In the genomic region with DNA sequence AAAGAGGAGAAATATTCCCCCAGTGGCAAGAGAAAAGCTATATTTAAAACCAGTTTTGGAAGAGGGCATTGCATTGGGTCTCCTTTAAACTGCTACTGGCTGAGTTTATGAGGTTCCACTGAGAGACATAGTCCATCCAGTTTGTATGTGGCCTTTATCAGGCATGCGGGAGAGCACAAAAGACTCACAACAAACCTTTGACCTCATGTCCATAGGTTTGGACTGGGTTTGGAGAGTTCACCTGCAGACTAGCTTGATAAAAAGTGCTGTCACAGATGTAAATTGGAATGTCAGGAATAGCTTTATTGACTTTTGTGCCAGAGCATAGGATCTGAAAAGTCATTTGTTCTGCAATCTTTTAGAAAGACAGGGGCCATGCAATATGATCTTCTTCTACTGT, we compare ENCODE assay signal across 1 cellular context.
TF ChIP-seq lines count a peak whose summit lies in the region.

No MANE protein-coding gene starts in this region.

TF ChIP-seq in HepG2, 621 proteins besides CTCF, POLR2A, EP300 and RAD21 (continued from another document and continues in another):
- TF ChIP-seq, protein P1, sequence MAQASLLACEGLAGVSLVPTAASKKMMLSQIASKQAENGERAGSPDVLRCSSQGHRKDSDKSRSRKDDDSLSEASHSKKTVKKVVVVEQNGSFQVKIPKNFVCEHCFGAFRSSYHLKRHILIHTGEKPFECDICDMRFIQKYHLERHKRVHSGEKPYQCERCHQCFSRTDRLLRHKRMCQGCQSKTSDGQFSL (CRISPR knock-in tag; IDR thresholded peaks at IDR 0.05) = no peak
- TF ChIP-seq TGIF2 (CRISPR knock-in tag; IDR thresholded peaks at IDR 0.05) = 0 out of 2 replicates have a peak, but pooled peaks have one; percentile 28
- TF ChIP-seq, protein P2, sequence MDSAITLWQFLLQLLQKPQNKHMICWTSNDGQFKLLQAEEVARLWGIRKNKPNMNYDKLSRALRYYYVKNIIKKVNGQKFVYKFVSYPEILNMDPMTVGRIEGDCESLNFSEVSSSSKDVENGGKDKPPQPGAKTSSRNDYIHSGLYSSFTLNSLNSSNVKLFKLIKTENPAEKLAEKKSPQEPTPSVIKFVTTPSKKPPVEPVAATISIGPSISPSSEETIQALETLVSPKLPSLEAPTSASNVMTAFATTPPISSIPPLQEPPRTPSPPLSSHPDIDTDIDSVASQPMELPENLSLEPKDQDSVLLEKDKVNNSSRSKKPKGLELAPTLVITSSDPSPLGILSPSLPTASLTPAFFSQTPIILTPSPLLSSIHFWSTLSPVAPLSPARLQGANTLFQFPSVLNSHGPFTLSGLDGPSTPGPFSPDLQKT (CRISPR knock-in tag; IDR thresholded peaks at IDR 0.05; ENCODE audit: borderline replicate concordance) = no peak
- peak; percentile 90 for TF ChIP-seq ZNF644 (CRISPR knock-in tag; IDR thresholded peaks at IDR 0.05; ENCODE audit: low read depth)
- TF ChIP-seq, protein P3, sequence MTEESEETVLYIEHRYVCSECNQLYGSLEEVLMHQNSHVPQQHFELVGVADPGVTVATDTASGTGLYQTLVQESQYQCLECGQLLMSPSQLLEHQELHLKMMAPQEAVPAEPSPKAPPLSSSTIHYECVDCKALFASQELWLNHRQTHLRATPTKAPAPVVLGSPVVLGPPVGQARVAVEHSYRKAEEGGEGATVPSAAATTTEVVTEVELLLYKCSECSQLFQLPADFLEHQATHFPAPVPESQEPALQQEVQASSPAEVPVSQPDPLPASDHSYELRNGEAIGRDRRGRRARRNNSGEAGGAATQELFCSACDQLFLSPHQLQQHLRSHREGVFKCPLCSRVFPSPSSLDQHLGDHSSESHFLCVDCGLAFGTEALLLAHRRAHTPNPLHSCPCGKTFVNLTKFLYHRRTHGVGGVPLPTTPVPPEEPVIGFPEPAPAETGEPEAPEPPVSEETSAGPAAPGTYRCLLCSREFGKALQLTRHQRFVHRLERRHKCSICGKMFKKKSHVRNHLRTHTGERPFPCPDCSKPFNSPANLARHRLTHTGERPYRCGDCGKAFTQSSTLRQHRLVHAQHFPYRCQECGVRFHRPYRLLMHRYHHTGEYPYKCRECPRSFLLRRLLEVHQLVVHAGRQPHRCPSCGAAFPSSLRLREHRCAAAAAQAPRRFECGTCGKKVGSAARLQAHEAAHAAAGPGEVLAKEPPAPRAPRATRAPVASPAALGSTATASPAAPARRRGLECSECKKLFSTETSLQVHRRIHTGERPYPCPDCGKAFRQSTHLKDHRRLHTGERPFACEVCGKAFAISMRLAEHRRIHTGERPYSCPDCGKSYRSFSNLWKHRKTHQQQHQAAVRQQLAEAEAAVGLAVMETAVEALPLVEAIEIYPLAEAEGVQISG (CRISPR knock-in tag; IDR thresholded peaks at IDR 0.05) = no peak
- peak; percentile 96 for TF ChIP-seq NCOR1 (IDR thresholded peaks at IDR 0.05; ENCODE audit: borderline replicate concordance, low read length)
- no peak for TF ChIP-seq GABPB1 (CRISPR knock-in tag; IDR thresholded peaks at IDR 0.05)
- no peak for TF ChIP-seq TCF12 (IDR thresholded peaks at IDR 0.05)
- no peak for TF ChIP-seq TCF12 (CRISPR knock-in tag; IDR thresholded peaks at IDR 0.05)
- TF ChIP-seq NCOA2 (CRISPR knock-in tag; IDR thresholded peaks at IDR 0.05) = peak; percentile 67
- TF ChIP-seq IRX3 (CRISPR knock-in tag; IDR thresholded peaks at IDR 0.05; ENCODE audit: borderline replicate concordance, low read depth) = no peak
- TF ChIP-seq, protein P4, sequence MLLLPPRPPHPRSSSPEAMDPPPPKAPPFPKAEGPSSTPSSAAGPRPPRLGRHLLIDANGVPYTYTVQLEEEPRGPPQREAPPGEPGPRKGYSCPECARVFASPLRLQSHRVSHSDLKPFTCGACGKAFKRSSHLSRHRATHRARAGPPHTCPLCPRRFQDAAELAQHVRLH (CRISPR knock-in tag; IDR thresholded peaks at IDR 0.05; ENCODE audit: borderline replicate concordance, low read depth) = 0 out of 2 replicates have a peak, but pooled peaks have one; percentile 60
- TF ChIP-seq SIX4 (CRISPR knock-in tag; IDR thresholded peaks at IDR 0.05) = 0 out of 2 replicates have a peak, but pooled peaks have one; percentile 42
- peak; percentile 23; the same call in 1 of the 2 replicates for TF ChIP-seq REPIN1 (CRISPR knock-in tag; IDR thresholded peaks at IDR 0.05; ENCODE audit: borderline replicate concordance, low read depth)
- peak; percentile 89 for TF ChIP-seq MED1 (CRISPR knock-in tag; IDR thresholded peaks at IDR 0.05)
- TF ChIP-seq ZBTB8A (CRISPR knock-in tag; IDR thresholded peaks at IDR 0.05; ENCODE audit: borderline replicate concordance, low read depth) = no peak
- TF ChIP-seq, protein P5, sequence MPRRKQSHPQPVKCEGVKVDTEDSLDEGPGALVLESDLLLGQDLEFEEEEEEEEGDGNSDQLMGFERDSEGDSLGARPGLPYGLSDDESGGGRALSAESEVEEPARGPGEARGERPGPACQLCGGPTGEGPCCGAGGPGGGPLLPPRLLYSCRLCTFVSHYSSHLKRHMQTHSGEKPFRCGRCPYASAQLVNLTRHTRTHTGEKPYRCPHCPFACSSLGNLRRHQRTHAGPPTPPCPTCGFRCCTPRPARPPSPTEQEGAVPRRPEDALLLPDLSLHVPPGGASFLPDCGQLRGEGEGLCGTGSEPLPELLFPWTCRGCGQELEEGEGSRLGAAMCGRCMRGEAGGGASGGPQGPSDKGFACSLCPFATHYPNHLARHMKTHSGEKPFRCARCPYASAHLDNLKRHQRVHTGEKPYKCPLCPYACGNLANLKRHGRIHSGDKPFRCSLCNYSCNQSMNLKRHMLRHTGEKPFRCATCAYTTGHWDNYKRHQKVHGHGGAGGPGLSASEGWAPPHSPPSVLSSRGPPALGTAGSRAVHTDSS (CRISPR knock-in tag; conservative IDR thresholded peaks at IDR 0.05) = no peak
- TF ChIP-seq BCL6 (CRISPR knock-in tag; IDR thresholded peaks at IDR 0.05) = peak; percentile 71
- TF ChIP-seq ZNF7 (CRISPR knock-in tag; IDR thresholded peaks at IDR 0.05) = no peak
- 0 out of 2 replicates have a peak, but pooled peaks have one; percentile 40 for TF ChIP-seq IRF2 (CRISPR knock-in tag; IDR thresholded peaks at IDR 0.05)
- peak; percentile 21; the same call in 1 of the 2 replicates for TF ChIP-seq ETV5 (CRISPR knock-in tag; IDR thresholded peaks at IDR 0.05; ENCODE audit: borderline replicate concordance)
- 0 out of 2 replicates have a peak, but pooled peaks have one; percentile 13 for TF ChIP-seq ZSCAN25 (CRISPR knock-in tag; IDR thresholded peaks at IDR 0.05)
- no peak for TF ChIP-seq MXD4 (CRISPR knock-in tag; IDR thresholded peaks at IDR 0.05)
- peak; percentile 41; the same call in 1 of the 2 replicates for TF ChIP-seq FOSL2 (CRISPR knock-in tag; IDR thresholded peaks at IDR 0.05)
- peak; percentile 74 for TF ChIP-seq NR2F2 (IDR thresholded peaks at IDR 0.05; ENCODE audit: borderline replicate concordance, low read depth)
- peak; percentile 48; the same call in 1 of the 2 replicates for TF ChIP-seq GATA4 (IDR thresholded peaks at IDR 0.05; ENCODE audit: borderline replicate concordance, low read depth)
- TF ChIP-seq ZBTB3 (CRISPR knock-in tag; IDR thresholded peaks at IDR 0.05; ENCODE audit: borderline replicate concordance, low read depth) = peak; percentile 38; the same call in 1 of the 2 replicates
- TF ChIP-seq NR2F6 (IDR thresholded peaks at IDR 0.05) = peak; percentile 84
- peak; percentile 91 for TF ChIP-seq NR2F6 (CRISPR knock-in tag; IDR thresholded peaks at IDR 0.05)
- TF ChIP-seq PPARG (CRISPR knock-in tag; conservative IDR thresholded peaks at IDR 0.05) = peak; percentile 79
- 0 out of 2 replicates have a peak, but pooled peaks have one; percentile 47 for TF ChIP-seq FOXK1 (CRISPR knock-in tag; IDR thresholded peaks at IDR 0.05; ENCODE audit: borderline replicate concordance, low read depth)
- TF ChIP-seq, protein P6, sequence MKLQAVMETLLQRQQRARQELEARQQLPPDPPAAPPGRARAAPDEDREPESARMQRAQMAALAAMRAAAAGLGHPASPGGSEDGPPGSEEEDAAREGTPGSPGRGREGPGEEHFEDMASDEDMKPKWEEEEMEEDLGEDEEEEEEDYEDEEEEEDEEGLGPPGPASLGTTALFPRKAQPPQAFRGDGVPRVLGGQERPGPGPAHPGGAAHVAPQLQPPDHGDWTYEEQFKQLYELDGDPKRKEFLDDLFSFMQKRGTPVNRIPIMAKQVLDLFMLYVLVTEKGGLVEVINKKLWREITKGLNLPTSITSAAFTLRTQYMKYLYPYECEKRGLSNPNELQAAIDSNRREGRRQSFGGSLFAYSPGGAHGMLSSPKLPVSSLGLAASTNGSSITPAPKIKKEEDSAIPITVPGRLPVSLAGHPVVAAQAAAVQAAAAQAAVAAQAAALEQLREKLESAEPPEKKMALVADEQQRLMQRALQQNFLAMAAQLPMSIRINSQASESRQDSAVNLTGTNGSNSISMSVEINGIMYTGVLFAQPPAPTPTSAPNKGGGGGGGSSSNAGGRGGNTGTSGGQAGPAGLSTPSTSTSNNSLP (IDR thresholded peaks at IDR 0.05; ENCODE audit: low read depth, low read length) = peak; percentile 85
- no peak for TF ChIP-seq RARG (CRISPR knock-in tag; IDR thresholded peaks at IDR 0.05; ENCODE audit: low read depth)
- no peak for TF ChIP-seq SOX13 (IDR thresholded peaks at IDR 0.05)
- TF ChIP-seq SOX13 (CRISPR knock-in tag; conservative IDR thresholded peaks at IDR 0.05 in 1 of 2, IDR thresholded peaks at IDR 0.05 in 1 of 2) = peak in 1 of 2 experiments; percentile 88; a peak in 2 of 4 replicates
- TF ChIP-seq, protein P7, sequence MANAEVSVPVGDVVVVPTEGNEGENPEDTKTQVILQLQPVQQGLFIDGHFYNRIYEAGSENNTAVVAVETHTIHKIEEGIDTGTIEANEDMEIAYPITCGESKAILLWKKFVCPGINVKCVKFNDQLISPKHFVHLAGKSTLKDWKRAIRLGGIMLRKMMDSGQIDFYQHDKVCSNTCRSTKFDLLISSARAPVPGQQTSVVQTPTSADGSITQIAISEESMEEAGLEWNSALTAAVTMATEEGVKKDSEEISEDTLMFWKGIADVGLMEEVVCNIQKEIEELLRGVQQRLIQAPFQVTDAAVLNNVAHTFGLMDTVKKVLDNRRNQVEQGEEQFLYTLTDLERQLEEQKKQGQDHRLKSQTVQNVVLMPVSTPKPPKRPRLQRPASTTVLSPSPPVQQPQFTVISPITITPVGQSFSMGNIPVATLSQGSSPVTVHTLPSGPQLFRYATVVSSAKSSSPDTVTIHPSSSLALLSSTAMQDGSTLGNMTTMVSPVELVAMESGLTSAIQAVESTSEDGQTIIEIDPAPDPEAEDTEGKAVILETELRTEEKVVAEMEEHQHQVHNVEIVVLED (CRISPR knock-in tag; IDR thresholded peaks at IDR 0.05; ENCODE audit: borderline replicate concordance) = no peak
- no peak for TF ChIP-seq JARID2 (CRISPR knock-in tag; IDR thresholded peaks at IDR 0.05; ENCODE audit: insufficient replicate concordance)
- TF ChIP-seq PHF21A (CRISPR knock-in tag; IDR thresholded peaks at IDR 0.05) = peak; percentile 63
- TF ChIP-seq ZNF605 (CRISPR knock-in tag; IDR thresholded peaks at IDR 0.05) = no peak
- TF ChIP-seq RCOR2 (CRISPR knock-in tag; IDR thresholded peaks at IDR 0.05) = peak; percentile 90
- TF ChIP-seq, protein P8, sequence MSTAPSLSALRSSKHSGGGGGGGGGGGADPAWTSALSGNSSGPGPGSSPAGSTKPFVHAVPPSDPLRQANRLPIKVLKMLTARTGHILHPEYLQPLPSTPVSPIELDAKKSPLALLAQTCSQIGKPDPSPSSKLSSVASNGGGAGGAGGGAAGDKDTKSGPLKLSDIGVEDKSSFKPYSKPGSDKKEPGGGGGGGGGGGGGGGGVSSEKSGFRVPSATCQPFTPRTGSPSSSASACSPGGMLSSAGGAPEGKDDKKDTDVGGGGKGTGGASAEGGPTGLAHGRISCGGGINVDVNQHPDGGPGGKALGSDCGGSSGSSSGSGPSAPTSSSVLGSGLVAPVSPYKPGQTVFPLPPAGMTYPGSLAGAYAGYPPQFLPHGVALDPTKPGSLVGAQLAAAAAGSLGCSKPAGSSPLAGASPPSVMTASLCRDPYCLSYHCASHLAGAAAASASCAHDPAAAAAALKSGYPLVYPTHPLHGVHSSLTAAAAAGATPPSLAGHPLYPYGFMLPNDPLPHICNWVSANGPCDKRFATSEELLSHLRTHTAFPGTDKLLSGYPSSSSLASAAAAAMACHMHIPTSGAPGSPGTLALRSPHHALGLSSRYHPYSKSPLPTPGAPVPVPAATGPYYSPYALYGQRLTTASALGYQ (CRISPR knock-in tag; IDR thresholded peaks at IDR 0.05) = 0 out of 2 replicates have a peak, but pooled peaks have one; percentile 25
- TF ChIP-seq PHF5A (CRISPR knock-in tag; IDR thresholded peaks at IDR 0.05; ENCODE audit: low read depth, unreplicated experiment) = no peak
- TF ChIP-seq FOXA3 (CRISPR knock-in tag; IDR thresholded peaks at IDR 0.05) = peak; percentile 71
- TF ChIP-seq ASH2L (IDR thresholded peaks at IDR 0.05; ENCODE audit: insufficient read length, low read depth, low read length) = peak; percentile 15
- TF ChIP-seq KDM4B (CRISPR knock-in tag; IDR thresholded peaks at IDR 0.05) = 0 out of 2 replicates have a peak, but pooled peaks have one; percentile 15
- TF ChIP-seq GATAD2A (CRISPR knock-in tag; IDR thresholded peaks at IDR 0.05) = peak; percentile 78
- TF ChIP-seq, protein P9, sequence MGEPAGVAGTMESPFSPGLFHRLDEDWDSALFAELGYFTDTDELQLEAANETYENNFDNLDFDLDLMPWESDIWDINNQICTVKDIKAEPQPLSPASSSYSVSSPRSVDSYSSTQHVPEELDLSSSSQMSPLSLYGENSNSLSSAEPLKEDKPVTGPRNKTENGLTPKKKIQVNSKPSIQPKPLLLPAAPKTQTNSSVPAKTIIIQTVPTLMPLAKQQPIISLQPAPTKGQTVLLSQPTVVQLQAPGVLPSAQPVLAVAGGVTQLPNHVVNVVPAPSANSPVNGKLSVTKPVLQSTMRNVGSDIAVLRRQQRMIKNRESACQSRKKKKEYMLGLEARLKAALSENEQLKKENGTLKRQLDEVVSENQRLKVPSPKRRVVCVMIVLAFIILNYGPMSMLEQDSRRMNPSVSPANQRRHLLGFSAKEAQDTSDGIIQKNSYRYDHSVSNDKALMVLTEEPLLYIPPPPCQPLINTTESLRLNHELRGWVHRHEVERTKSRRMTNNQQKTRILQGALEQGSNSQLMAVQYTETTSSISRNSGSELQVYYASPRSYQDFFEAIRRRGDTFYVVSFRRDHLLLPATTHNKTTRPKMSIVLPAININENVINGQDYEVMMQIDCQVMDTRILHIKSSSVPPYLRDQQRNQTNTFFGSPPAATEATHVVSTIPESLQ (CRISPR knock-in tag; conservative IDR thresholded peaks at IDR 0.05) = no peak
- TF ChIP-seq ZNF292 (CRISPR knock-in tag; IDR thresholded peaks at IDR 0.05; ENCODE audit: borderline replicate concordance, low read depth) = peak; percentile 66; the same call in 1 of the 2 replicates
- no peak for TF ChIP-seq ZNF256 (CRISPR knock-in tag; conservative IDR thresholded peaks at IDR 0.05)
- no peak for TF ChIP-seq HMGA1 (CRISPR knock-in tag; conservative IDR thresholded peaks at IDR 0.05)
- no peak for TF ChIP-seq SP140L (CRISPR knock-in tag; IDR thresholded peaks at IDR 0.05; ENCODE audit: borderline replicate concordance)
